10 cellular contexts compared by ENCODE assay signal in genomic region chr20:3222635-3223600, GRCh38. TPM values are rescaled to one million over a fixed set of nuclear protein-coding genes. Genes with fewer than 3 reads are reported as not detected.
DNase-seq lines count a peak whose midpoint lies in the region; ATAC-seq lines count a peak whose summit lies in the region.
"Had no signal": no experiment of that assay in that cellular context is flagged by ENCODE, and none has a peak within 500 bp of the region (broad histone marks: within the 10 kb centered on the region; RNA-seq: fewer than 3 reads in every experiment).

No MANE protein-coding gene starts in this region.

- POLR2A ChIA-PET in CD4-positive, alpha-beta memory T cell (lab: Charles Lee; ENCODE audit: partially characterized antibody) = interaction anchor here (1.3 to 1.8 kb wide), 3 partner anchors 12 to 19 kb away, joined by 4 to 7 read pairs (median 6); partner anchors contain the start of gene SLC4A11

- intact Hi-C loops in CD4-positive, alpha-beta memory T cell (cut with micrococcal nuclease) = no loop called here

- H3K36me3 ChIP-seq in CD4-positive, alpha-beta memory T cell (ENCODE audit: insufficient read depth, low read length) = peaks cover 17% of the 10 kb centered on the region

- no peaks in the 10 kb centered on the region for H3K27me3 ChIP-seq in CD4-positive, alpha-beta memory T cell (ENCODE audit: insufficient read depth, low read length)

- H3K9me3 ChIP-seq in CD4-positive, alpha-beta memory T cell (ENCODE audit: control insufficient read depth in 1 of 2, low read length in 2 of 2) = no peaks in the 10 kb centered on the region
- H3K9me3 ChIP-seq: thoracic aorta had no signal

- H3K4me3 Mint-ChIP-seq in CD4-positive, alpha-beta memory T cell = peak overlapping the region in 1 of 8 donors; percentile 36
- H3K4me3 Mint-ChIP-seq: immature natural killer cell had no signal

- peak in 3 of 5 donors; percentile 9 to 23 (median 16) for DNase-seq in CD4-positive, alpha-beta memory T cell
- peak; percentile 63 for DNase-seq in NCI-H460 (ENCODE audit: extremely low read depth, low read depth)
- DNase-seq in effector CD8-positive, alpha-beta T cell (lab: John Stamatoyannopoulos, UW) = peak; percentile 9
- DNase-seq in anterior cingulate cortex (lab: John Stamatoyannopoulos, UW) = no peak
- no peak for DNase-seq in activated effector memory CD4-positive, alpha-beta T cell treated with anti-CD3 and anti-CD28 coated beads, Interleukin-2, amount 50 U/mL, for 16 hours

- no peak overlapping the region for H3K4me3 ChIP-seq in CD4-positive, alpha-beta memory T cell (ENCODE audit: low read length in 2 of 2)
- H3K4me3 ChIP-seq: thoracic aorta had no signal

- peaks cover 8 to 11% of the 10 kb centered on the region in 2 donors for H3K36me3 Mint-ChIP-seq in CD4-positive, alpha-beta memory T cell

- ATAC-seq in GM21367 (IDR thresholded peaks at IDR 0.05; ENCODE audit: unreplicated experiment) = peak; percentile 49
- ATAC-seq in GM21526 (IDR thresholded peaks at IDR 0.05; ENCODE audit: low FRiP score, unreplicated experiment) = no peak
- no peak for ATAC-seq in HG03280 (IDR thresholded peaks at IDR 0.05; ENCODE audit: unreplicated experiment)

- H3K27me3 Mint-ChIP-seq in CD4-positive, alpha-beta memory T cell = no peaks in the 10 kb centered on the region

- H3K27ac Mint-ChIP-seq in CD4-positive, alpha-beta memory T cell = peak overlapping the region in 5 of 7 donors; percentile 15 to 75 (median 24)
- H3K27ac Mint-ChIP-seq: immature natural killer cell had no signal

- peaks cover 13% of the 10 kb centered on the region for H3K4me1 ChIP-seq in CD4-positive, alpha-beta memory T cell (ENCODE audit: insufficient read depth, low read length)

- CTCF ChIA-PET in CD4-positive, alpha-beta memory T cell (lab: Charles Lee; ENCODE audit: partially characterized antibody) = interaction anchor here (0.7 to 1.6 kb wide), 2 partner anchors 54 to 170 kb away, joined by 3 to 4 read pairs; no protein-coding TSS in a partner anchor

- no peaks in the 10 kb centered on the region for H3K9me3 Mint-ChIP-seq in CD4-positive, alpha-beta memory T cell
- H3K9me3 Mint-ChIP-seq: immature natural killer cell had no signal

- no peak overlapping the region for H3K27ac ChIP-seq in CD4-positive, alpha-beta memory T cell (ENCODE audit: low read depth, low read length)
- H3K27ac ChIP-seq: thoracic aorta had no signal

- H3K4me1 Mint-ChIP-seq in CD4-positive, alpha-beta memory T cell = peaks cover 0 to 18% (median 5%) of the 10 kb centered on the region in 4 donors

RNA-seq across cellular contexts. Expression of gene ITPA, which starts 13.6 kb away (rescaled TPM):
- 10 to 100 TPM; 46.7 to 46.8 TPM for total RNA-seq in CD4-positive, alpha-beta memory T cell
- polyA plus RNA-seq in CD4-positive, alpha-beta memory T cell = 10 to 100 TPM; 48.1 to 75.9 TPM
- 116 TPM in 2 replicates for total RNA-seq in NCI-H460 (2014; rRNA removed; shearing (Covaris generic))
- polyA plus RNA-seq in NCI-H460 (2014; cell fraction: nucleus; rRNA removed) = 168 and 180 TPM in 2 replicates

RNA-seq across cellular contexts. Expression of gene SLC4A11, which starts 16.1 kb away (rescaled TPM):
- total RNA-seq in CD4-positive, alpha-beta memory T cell = under 1 TPM; 0.35 to 0.83 TPM
- under 1 TPM in 1 of 2 donors, not detected in 1; 0.37 TPM for polyA plus RNA-seq in CD4-positive, alpha-beta memory T cell
- 65.8 and 71.0 TPM in 2 replicates for total RNA-seq in NCI-H460 (2014; rRNA removed; shearing (Covaris generic))
- polyA plus RNA-seq in NCI-H460 (2014; cell fraction: nucleus; rRNA removed) = 78.0 and 78.5 TPM in 2 replicates
- polyA plus RNA-seq: immature natural killer cell had no signal

RNA-seq across cellular contexts. Expression of gene DDRGK1, which starts 18.4 kb away (rescaled TPM):
- 10 to 100 TPM; 55.6 to 61.0 TPM for total RNA-seq in CD4-positive, alpha-beta memory T cell
- polyA plus RNA-seq in CD4-positive, alpha-beta memory T cell = 10 to 100 TPM; 35.2 to 53.6 TPM
- total RNA-seq in NCI-H460 (2014; rRNA removed; shearing (Covaris generic)) = 81.4 and 90.9 TPM in 2 replicates
- 110 and 118 TPM in 2 replicates for polyA plus RNA-seq in NCI-H460 (2014; cell fraction: nucleus; rRNA removed)

RNA-seq across cellular contexts. Expression of gene LZTS3, which starts 49.6 kb away (rescaled TPM):
- 1 to 10 TPM; 7.0 to 7.9 TPM for total RNA-seq in CD4-positive, alpha-beta memory T cell
- polyA plus RNA-seq in CD4-positive, alpha-beta memory T cell = under 1 TPM; 0.78 to 0.86 TPM
- 3.4 and 3.8 TPM in 2 replicates for total RNA-seq in NCI-H460 (2014; rRNA removed; shearing (Covaris generic))
- 7.5 and 9.7 TPM in 2 replicates for polyA plus RNA-seq in NCI-H460 (2014; cell fraction: nucleus; rRNA removed)
- polyA plus RNA-seq: immature natural killer cell had no signal

Comparison
In these comparisons a context has a peak if more than half of its experiments do, and no peak if none do; other contexts are left out.
1. DNase-seq: peak in CD4-positive, alpha-beta memory T cell (3 of 5), NCI-H460 (single experiment) and effector CD8-positive, alpha-beta T cell (single experiment); none in anterior cingulate cortex (0 of 58) and activated effector memory CD4-positive, alpha-beta T cell treated with anti-CD3 and anti-CD28 coated beads, Interleukin-2, amount 50 U/mL, for 16 hours (single experiment).
2. RNA of gene SLC4A11, which starts 16.1 kb away (total RNA-seq): 65.8 to 71.0 TPM in NCI-H460; 0.35 to 0.83 TPM in CD4-positive, alpha-beta memory T cell; every median in the first group is over 10 times any median in the second.